8 cellular contexts compared by ENCODE assay signal in the genomic region with DNA sequence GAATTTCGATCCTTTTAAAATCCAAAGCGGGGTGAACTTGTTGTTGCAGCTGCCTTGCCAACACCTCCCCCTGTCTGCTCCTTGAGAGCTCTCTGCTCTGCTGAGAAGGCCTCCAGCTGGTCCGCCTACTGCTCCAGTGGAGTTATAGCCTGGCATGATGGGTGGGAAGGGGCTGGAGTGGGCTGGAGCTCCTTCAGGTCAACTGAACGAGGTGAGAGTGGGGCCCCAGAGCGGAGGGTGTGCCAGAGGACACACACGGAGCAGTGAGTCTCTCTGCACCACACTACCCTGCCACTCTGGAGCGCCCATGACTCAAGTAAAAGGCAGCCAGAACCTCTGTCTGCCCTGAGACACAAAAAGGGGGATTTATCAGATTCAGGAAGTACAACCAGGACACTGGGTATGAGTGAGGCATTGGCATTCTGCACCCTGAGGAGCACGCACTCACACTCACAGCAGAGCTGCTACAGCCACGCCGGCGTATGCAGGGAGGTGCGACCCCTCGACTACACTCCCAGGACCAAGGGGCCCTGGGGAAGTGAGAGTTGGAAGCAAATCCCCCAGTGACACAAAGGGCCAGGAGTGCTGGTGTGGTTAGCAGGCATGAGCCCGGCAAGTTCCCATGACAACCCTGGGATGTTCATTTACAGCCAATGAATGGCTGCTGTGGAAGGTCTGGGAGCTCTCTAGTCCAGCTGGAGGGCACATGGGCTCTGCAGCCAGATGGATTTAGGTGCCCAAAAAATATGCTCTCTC.
DNase-seq lines count a peak whose midpoint lies in the region; ATAC-seq and TF ChIP-seq lines count a peak whose summit lies in the region.

No MANE protein-coding gene starts in this region.

- ATAC-seq in GM18861 (IDR thresholded peaks at IDR 0.05; ENCODE audit: unreplicated experiment) (no peak), GM21390 (IDR thresholded peaks at IDR 0.05; ENCODE audit: unreplicated experiment) (no peak)

- H3K27me3 ChIP-seq in muscle layer of colon (ENCODE audit: control insufficient read depth in 1 of 2, insufficient read depth in 2 of 2, low read length in 2 of 2): no peaks in the 10 kb centered on the region

- peaks cover 29% of the 10 kb centered on the region for H3K4me1 ChIP-seq in muscle layer of colon (ENCODE audit: insufficient read depth, low read length)

- H3K9me3 ChIP-seq in KOPT-K1 (ENCODE audit: insufficient read depth, low read length, poor library complexity, severe bottlenecking): no peaks in the 10 kb centered on the region
- H3K9me3 ChIP-seq in muscle layer of colon (ENCODE audit: low read length): no peaks in the 10 kb centered on the region

- DNase-seq in AG09319 (ENCODE audit: extremely low read depth, low read depth) (peak; percentile 59), coronary artery (ENCODE audit: low spot score) (no peak), NCI-H2171 (lab: John Stamatoyannopoulos, UW) (no peak), DMS53 treated with DMSO at 0.1 percent for 48 hours (lab: John Stamatoyannopoulos, UW; ENCODE audit: unreplicated experiment) (no peak)

- TF ChIP-seq CTCF in AG09319 (IDR thresholded peaks at IDR 0.05; ENCODE audit: low read depth, low read length) (peak; percentile 16), coronary artery (IDR thresholded peaks at IDR 0.05) (no peak)

- H3K36me3 ChIP-seq in KOPT-K1 (ENCODE audit: insufficient read depth, low read length) (peaks cover 52% of the 10 kb centered on the region; the same call in 1 of the 2 replicates), muscle layer of colon (ENCODE audit: insufficient read depth, low read length) (peaks cover 66% of the 10 kb centered on the region)

- H3K9ac ChIP-seq in muscle layer of colon (ENCODE audit: low read length): no peak overlapping the region

- H3K4me3 ChIP-seq in coronary artery (peak overlapping the region; percentile 45), muscle layer of colon (ENCODE audit: low read depth in 1 of 2, low read length in 2 of 2) (peak overlapping the region in 1 of 2 donors; percentile 39)

- H3K27ac ChIP-seq in KOPT-K1 (ENCODE audit: low read depth, low read length, poor library complexity, severe bottlenecking) (peak overlapping the region; percentile 45), coronary artery (peak overlapping the region; percentile 76 to 91), muscle layer of colon (ENCODE audit: low read depth, low read length) (peak overlapping the region; percentile 54)
